ENCODE assay signal across 11 cellular contexts in genomic region chr5:89878140-89878570, GRCh38.
DNase-seq lines count a peak whose midpoint lies in the region; ATAC-seq and TF ChIP-seq lines count a peak whose summit lies in the region.
"Had no signal": no experiment of that assay in that cellular context is flagged by ENCODE, and none has a peak within 500 bp of the region (broad histone marks: within the 10 kb centered on the region; RNA-seq: fewer than 3 reads in every experiment).

No MANE protein-coding gene starts in this region.

- no peaks in the 10 kb centered on the region for H3K9me3 Mint-ChIP-seq in Calu3 (ENCODE audit: low read depth, unreplicated experiment)
- H3K9me3 Mint-ChIP-seq: nephron had no signal

- H3K36me3 Mint-ChIP-seq in Calu3 (ENCODE audit: insufficient read depth, unreplicated experiment), result peaks cover 5% of the 10 kb centered on the region

- ATAC-seq in left colon, result peak; percentile 81

- H3K27me3 Mint-ChIP-seq in Calu3 (ENCODE audit: unreplicated experiment), result no peaks in the 10 kb centered on the region

- CTCF ChIA-PET in Calu3 (lab: Charles Lee), result no interaction called here

- H3K27ac Mint-ChIP-seq in Calu3 (ENCODE audit: unreplicated experiment), result peak overlapping the region; percentile 51
- H3K27ac Mint-ChIP-seq: nephron had no signal

- DNase-seq in Calu3 (peak; percentile 29), M059J (ENCODE audit: low read depth) (peak; percentile 90), astrocyte of the hippocampus (ENCODE audit: low read depth, low spot score) (peak; percentile 96), left colon (no peak), NCI-H146 treated with DMSO at 0.1 percent for 48 hours (lab: John Stamatoyannopoulos, UW; ENCODE audit: unreplicated experiment) (no peak), ureter (ENCODE audit: low spot score) (no peak), SIG-M5 (lab: John Stamatoyannopoulos, UW) (no peak), erythroblast (lab: John Stamatoyannopoulos, UW) (no peak)
- DNase-seq: activated T-cell treated with anti-CD3 and anti-CD28 coated beads, Interleukin-2, amount 50 U/mL, for 48 hours; esophagus squamous epithelium had no signal

- TF ChIP-seq POLR2A in erythroblast (IDR thresholded peaks at IDR 0.05; ENCODE audit: low read length), result no peak

- TF ChIP-seq CTCF in Calu3 (IDR thresholded peaks at IDR 0.05; ENCODE audit: unreplicated experiment), result no peak

- no TSS peak for BruUV-seq in Calu3 (replicated peaks; lab: Mats Ljungman, UMichigan)

- peaks cover 10% of the 10 kb centered on the region for H3K4me1 Mint-ChIP-seq in Calu3 (ENCODE audit: low read depth, unreplicated experiment)
- H3K4me1 Mint-ChIP-seq: nephron had no signal

- H3K4me3 Mint-ChIP-seq in Calu3 (ENCODE audit: low read depth, unreplicated experiment), result no peak overlapping the region
- H3K4me3 Mint-ChIP-seq: nephron had no signal

- intact Hi-C loops in Calu3 (cut with micrococcal nuclease; ENCODE audit: unreplicated experiment) (no loop called here), left colon (cut with DNase I, micrococcal nuclease) (no loop called here)

Comparison
In these comparisons a context has a peak if more than half of its experiments do, and no peak if none do; other contexts are left out.
1. DNase-seq: peak in Calu3 (single experiment), M059J (single experiment) and astrocyte of the hippocampus (single experiment); none in left colon (0 of 2), NCI-H146 treated with DMSO at 0.1 percent for 48 hours (single experiment), ureter (single experiment), SIG-M5 (single experiment) and erythroblast (0 of 2).